Comparison of ENCODE assay signal across 8 cellular contexts in the genomic region with DNA sequence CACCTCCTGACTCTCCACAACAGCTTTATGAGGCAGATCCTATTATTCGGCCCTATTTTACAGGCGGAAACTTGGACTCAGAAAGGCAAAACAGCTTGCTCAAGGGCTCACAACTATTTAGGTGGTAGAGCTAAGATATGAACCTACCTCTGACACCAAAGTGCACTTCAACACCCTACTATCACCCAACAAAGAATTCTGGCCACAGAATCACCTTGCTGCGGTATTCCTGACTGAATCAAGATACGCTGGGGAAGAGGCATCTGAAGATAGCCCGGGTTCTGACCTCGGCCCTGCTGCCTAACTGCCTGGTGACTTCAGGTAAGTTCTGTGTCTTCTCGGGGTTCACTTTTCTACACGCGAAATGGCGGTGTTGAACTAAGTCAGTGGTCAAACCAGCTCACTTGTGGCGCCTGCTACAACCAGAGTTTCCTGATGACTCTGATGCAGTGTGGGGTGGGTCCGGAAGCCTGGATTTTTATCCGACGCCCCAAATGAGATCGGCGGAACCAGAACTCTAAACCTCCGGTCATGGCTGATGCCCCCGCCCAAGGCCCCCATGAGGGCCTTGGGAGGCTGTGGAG. TPM values are rescaled to one million over a fixed set of nuclear protein-coding genes. Genes with fewer than 3 reads are reported as not detected.
DNase-seq lines count a peak whose midpoint lies in the region; ATAC-seq and TF ChIP-seq lines count a peak whose summit lies in the region.

No MANE protein-coding gene starts in this region.

- no peaks in the 10 kb centered on the region for H3K36me3 ChIP-seq in cardiac muscle cell
- H3K36me3 ChIP-seq in suprapubic skin: no peaks in the 10 kb centered on the region

- H3K9me3 ChIP-seq in cardiac muscle cell (ENCODE audit: low read depth) (no peaks in the 10 kb centered on the region), suprapubic skin (no peaks in the 10 kb centered on the region)

- peak overlapping the region; percentile 97 to 100 (median 99) for H3K4me3 Mint-ChIP-seq in immature natural killer cell

- H3K4me3 ChIP-seq in cardiac muscle cell (peak overlapping the region; percentile 95), suprapubic skin (peak overlapping the region; percentile 89)

- H3K4me1 Mint-ChIP-seq in immature natural killer cell: peaks cover 41% of the 10 kb centered on the region in 2 donors

- TF ChIP-seq CTCF in cardiac muscle cell (IDR thresholded peaks at IDR 0.05; ENCODE audit: low read depth, low read length) (no peak), suprapubic skin (IDR thresholded peaks at IDR 0.05) (no peak)

- peaks cover 23% of the 10 kb centered on the region for H3K4me1 ChIP-seq in cardiac muscle cell (ENCODE audit: low read depth)
- H3K4me1 ChIP-seq in suprapubic skin: peaks cover 78% of the 10 kb centered on the region

- no peak for TF ChIP-seq POLR2A in suprapubic skin (IDR thresholded peaks at IDR 0.05)

- H3K27me3 Mint-ChIP-seq in immature natural killer cell (ENCODE audit: low read depth in 3 of 3): peaks cover 7 to 15% (median 12%) of the 10 kb centered on the region in 3 donors

- no peak for ATAC-seq in left ventricle myocardium superior
- ATAC-seq in HG03280 (IDR thresholded peaks at IDR 0.05; ENCODE audit: unreplicated experiment): no peak

- no peaks in the 10 kb centered on the region for H3K27me3 ChIP-seq in cardiac muscle cell
- no peaks in the 10 kb centered on the region for H3K27me3 ChIP-seq in suprapubic skin

- intact Hi-C loops in left ventricle myocardium superior (cut with micrococcal nuclease): no loop called here

- peaks cover 0 to 4% (median 0%) of the 10 kb centered on the region in 3 donors for H3K36me3 Mint-ChIP-seq in immature natural killer cell

- peak overlapping the region; percentile 96 for H3K27ac ChIP-seq in cardiac muscle cell
- peak overlapping the region; percentile 99 for H3K27ac ChIP-seq in suprapubic skin

- H3K27ac Mint-ChIP-seq in immature natural killer cell: peak overlapping the region; percentile 99 to 100 (median 100)

- no peaks in the 10 kb centered on the region for H3K9me3 Mint-ChIP-seq in immature natural killer cell

- no peak for TF ChIP-seq EP300 in suprapubic skin (IDR thresholded peaks at IDR 0.05)

- DNase-seq in cardiac muscle cell (ENCODE audit: low read depth in 1 of 2, low spot score in 1 of 2) (no peak), left ventricle myocardium superior (no peak), activated T-helper 1 cell treated with Interleukin-2 at 50 U/mL for 16 hours (ENCODE audit: low read depth) (peak; percentile 24), immature natural killer cell (peak in 1 of 3 donors; percentile 75), suprapubic skin (ENCODE audit: low spot score in 2 of 2) (no peak), AG08396 (ENCODE audit: low spot score) (no peak), cerebellum (ENCODE audit: low spot score) (no peak)

- WGBS in suprapubic skin: 9% methylated on average over 10 of the region's 18 CpGs

RNA-seq across cellular contexts. Expression of a gene that starts 0.6 kb away (rescaled TPM):
- total RNA-seq in cardiac muscle cell: 89.5 and 97.8 TPM in 2 replicates
- polyA plus RNA-seq in cardiac muscle cell: 89.3 and 109 TPM in 2 replicates
- total RNA-seq in left ventricle myocardium superior: 34.1 TPM
- 100 to 1,000 TPM; 108 to 224 (median 119) TPM for polyA plus RNA-seq in immature natural killer cell
- 100 to 1,000 TPM in 3 of 4 donors, 10 to 100 TPM in 1; 97.9 to 117 (median 103) TPM for total RNA-seq in suprapubic skin
- 29.2 TPM for total RNA-seq in cerebellum

RNA-seq across cellular contexts. Expression of a gene that starts 26.6 kb away (rescaled TPM):
- total RNA-seq in cardiac muscle cell (not detected in 2 replicates), left ventricle myocardium superior (0.67 TPM), suprapubic skin (not detected), cerebellum (0.64 TPM)
- polyA plus RNA-seq in cardiac muscle cell (not detected in 2 replicates), immature natural killer cell (not detected)

RNA-seq across cellular contexts. Expression of a gene that starts 59.7 kb away (rescaled TPM):
- total RNA-seq in cardiac muscle cell: 75.8 and 120 TPM in 2 replicates
- polyA plus RNA-seq in cardiac muscle cell: 67.7 and 119 TPM in 2 replicates
- total RNA-seq in left ventricle myocardium superior: 16.1 TPM
- polyA plus RNA-seq in immature natural killer cell: not detected
- total RNA-seq in suprapubic skin: 100 to 1,000 TPM in 2 of 4 donors, 10 to 100 TPM in 2; 41.6 to 188 (median 93.1) TPM
- total RNA-seq in cerebellum: 9.3 TPM
